2 cellular contexts compared by ENCODE assay signal in the genomic region with DNA sequence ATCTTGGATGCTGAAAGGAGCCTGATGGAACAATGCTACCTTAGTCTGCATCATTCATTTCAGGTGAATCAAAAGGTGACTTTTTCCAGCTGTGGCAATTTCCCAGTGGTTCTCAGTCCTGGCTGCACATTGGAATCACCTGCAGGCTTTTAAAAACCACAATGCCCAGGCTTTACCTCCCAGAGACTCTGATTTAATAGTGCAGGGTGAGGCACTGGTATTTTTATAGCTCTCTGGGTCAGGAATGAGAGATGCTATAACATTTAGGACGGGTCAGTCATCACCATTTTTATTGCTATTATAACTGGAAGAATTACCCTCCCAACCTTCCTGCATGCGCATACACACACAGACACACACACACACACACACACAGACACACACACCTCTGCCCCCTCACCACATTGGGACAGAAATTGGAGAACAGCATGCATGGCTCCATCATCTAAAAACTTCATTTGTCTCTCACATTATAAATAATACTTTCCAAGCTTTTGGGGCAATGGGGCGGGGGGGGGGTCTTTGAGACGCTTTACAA.
TF ChIP-seq lines count a peak whose summit lies in the region.

No MANE protein-coding gene starts in this region.

TF ChIP-seq in A549, 52 proteins besides CTCF, POLR2A, EP300 and RAD21 (continued from another document):
- TF ChIP-seq HOXB5 (CRISPR knock-in tag; IDR thresholded peaks at IDR 0.05), result no peak
- no peak for TF ChIP-seq RNF2 (IDR thresholded peaks at IDR 0.05; ENCODE audit: borderline replicate concordance, low read depth)
- TF ChIP-seq NFE2L2 (conservative IDR thresholded peaks at IDR 0.05; ENCODE audit: low read length), result no peak
- no peak for TF ChIP-seq EHF (CRISPR knock-in tag; IDR thresholded peaks at IDR 0.05)
- no peak for TF ChIP-seq HOXA7 (CRISPR knock-in tag; IDR thresholded peaks at IDR 0.05)
- TF ChIP-seq, protein P1, sequence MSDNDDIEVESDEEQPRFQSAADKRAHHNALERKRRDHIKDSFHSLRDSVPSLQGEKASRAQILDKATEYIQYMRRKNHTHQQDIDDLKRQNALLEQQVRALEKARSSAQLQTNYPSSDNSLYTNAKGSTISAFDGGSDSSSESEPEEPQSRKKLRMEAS (IDR thresholded peaks at IDR 0.05), result no peak
- no peak for TF ChIP-seq KDM1A (IDR thresholded peaks at IDR 0.05; ENCODE audit: low read depth)
- TF ChIP-seq, protein P2, sequence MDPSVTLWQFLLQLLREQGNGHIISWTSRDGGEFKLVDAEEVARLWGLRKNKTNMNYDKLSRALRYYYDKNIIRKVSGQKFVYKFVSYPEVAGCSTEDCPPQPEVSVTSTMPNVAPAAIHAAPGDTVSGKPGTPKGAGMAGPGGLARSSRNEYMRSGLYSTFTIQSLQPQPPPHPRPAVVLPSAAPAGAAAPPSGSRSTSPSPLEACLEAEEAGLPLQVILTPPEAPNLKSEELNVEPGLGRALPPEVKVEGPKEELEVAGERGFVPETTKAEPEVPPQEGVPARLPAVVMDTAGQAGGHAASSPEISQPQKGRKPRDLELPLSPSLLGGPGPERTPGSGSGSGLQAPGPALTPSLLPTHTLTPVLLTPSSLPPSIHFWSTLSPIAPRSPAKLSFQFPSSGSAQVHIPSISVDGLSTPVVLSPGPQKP (IDR thresholded peaks at IDR 0.05; ENCODE audit: low read depth, low read length), result no peak
- no peak for TF ChIP-seq FOXS1 (CRISPR knock-in tag; IDR thresholded peaks at IDR 0.05)
- no peak for TF ChIP-seq POLR2AphosphoS2 (conservative IDR thresholded peaks at IDR 0.05; ENCODE audit: low read length)

TF ChIP-seq in HEK293, 187 proteins besides CTCF, POLR2A, EP300 and RAD21 (continued from another document):
- TF ChIP-seq, protein P3, sequence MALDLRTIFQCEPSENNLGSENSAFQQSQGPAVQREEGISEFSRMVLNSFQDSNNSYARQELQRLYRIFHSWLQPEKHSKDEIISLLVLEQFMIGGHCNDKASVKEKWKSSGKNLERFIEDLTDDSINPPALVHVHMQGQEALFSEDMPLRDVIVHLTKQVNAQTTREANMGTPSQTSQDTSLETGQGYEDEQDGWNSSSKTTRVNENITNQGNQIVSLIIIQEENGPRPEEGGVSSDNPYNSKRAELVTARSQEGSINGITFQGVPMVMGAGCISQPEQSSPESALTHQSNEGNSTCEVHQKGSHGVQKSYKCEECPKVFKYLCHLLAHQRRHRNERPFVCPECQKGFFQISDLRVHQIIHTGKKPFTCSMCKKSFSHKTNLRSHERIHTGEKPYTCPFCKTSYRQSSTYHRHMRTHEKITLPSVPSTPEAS (tag by site-specific recombination; IDR thresholded peaks at IDR 0.05), result peak; percentile 67; the same call in 1 of the 2 replicates
